Comparison of ENCODE assay signal across 21 cellular contexts in the genomic region with DNA sequence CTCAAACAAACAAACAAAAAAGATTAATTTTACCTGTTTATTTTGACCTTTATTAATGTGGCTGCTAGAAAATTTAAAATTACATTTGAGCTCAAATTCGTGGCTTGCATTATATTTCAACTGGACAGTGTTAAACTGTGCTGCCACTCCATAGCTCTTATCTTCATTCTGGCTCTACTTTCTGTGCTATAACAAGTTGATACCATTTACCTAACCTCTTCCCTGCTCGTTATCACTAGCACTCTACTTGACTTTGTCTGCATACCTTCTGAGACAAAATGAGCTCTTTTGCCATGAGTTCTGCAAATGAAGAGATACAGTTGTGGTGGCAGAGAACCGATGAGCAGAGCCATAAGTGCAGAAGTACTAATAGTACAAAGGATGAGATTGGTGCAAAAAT. TPM values are rescaled to one million over a fixed set of nuclear protein-coding genes. Genes with fewer than 3 reads are reported as not detected.
DNase-seq lines count a peak whose midpoint lies in the region; ATAC-seq, FAIRE-seq and TF ChIP-seq lines count a peak whose summit lies in the region.
"Had no signal": no experiment of that assay in that cellular context is flagged by ENCODE, and none has a peak within 500 bp of the region (broad histone marks: within the 10 kb centered on the region; RNA-seq: fewer than 3 reads in every experiment).

No MANE protein-coding gene starts in this region.

- peak; percentile 58 for FAIRE-seq in K562 (lab: Jason Lieb, UNC)
- FAIRE-seq: A204.1, GM12878, H54 had no signal

- no peak overlapping the region for H3K4me2 ChIP-seq in K562 (ENCODE audit: insufficient read depth, low read length)
- H3K4me2 ChIP-seq: GM23338 had no signal

- H3K36me3 ChIP-seq in left ventricle myocardium inferior: peaks cover 9% of the 10 kb centered on the region
- H3K36me3 ChIP-seq in K562 (ENCODE audit: control insufficient read depth, insufficient read depth, low read length): peaks cover 5% of the 10 kb centered on the region
- H3K36me3 ChIP-seq: BE2C had no signal

- H3K27me3 ChIP-seq in left ventricle myocardium inferior (ENCODE audit: low read depth) (no peaks in the 10 kb centered on the region), K562 (ENCODE audit: control insufficient read depth in 2 of 2, insufficient read depth in 2 of 2, low read length in 2 of 2) (no peaks in the 10 kb centered on the region)
- H3K27me3 ChIP-seq: BE2C had no signal

- H3K4me3 ChIP-seq in left ventricle myocardium inferior (no peak overlapping the region), K562 (no peak overlapping the region)
- H3K4me3 ChIP-seq: GM12878, GM23338 had no signal

- H4K20me1 ChIP-seq in K562 (replicated peaks; ENCODE audit: control insufficient read depth, insufficient read depth, low read length): no peaks in the 10 kb centered on the region

- H3K79me2 ChIP-seq in K562 (ENCODE audit: control insufficient read depth, insufficient read depth, low read length): peaks cover 4% of the 10 kb centered on the region; the same call in 1 of the 3 replicates

- no peaks in the 10 kb centered on the region for H3K9me3 ChIP-seq in left ventricle myocardium inferior (replicated peaks)
- no peaks in the 10 kb centered on the region for H3K9me3 ChIP-seq in K562 (replicated peaks; ENCODE audit: control insufficient read depth, insufficient read depth, low read depth, low read length)
- H3K9me3 ChIP-seq: BE2C had no signal

- H2AFZ ChIP-seq in K562 (ENCODE audit: low read depth, low read length): no peak overlapping the region
- H2AFZ ChIP-seq: GM23338 had no signal

- POLR2A ChIA-PET in K562 (lab: Yijun Ruan, JAX): no interaction called here

- H3K9ac ChIP-seq in K562 (ENCODE audit: insufficient read depth in 1 of 2, low read depth in 2 of 2, low read length in 2 of 2): no peak overlapping the region

- no peak for TF ChIP-seq EP300 in K562 (IDR thresholded peaks at IDR 0.05; ENCODE audit: low read length)

- intact Hi-C loops in left ventricle myocardium inferior (cut with micrococcal nuclease) (no loop called here), left cardiac atrium (cut with DNase I) (no loop called here), K562 (cut with micrococcal nuclease) (no loop called here)

- 11% methylated on average over 3 of the region's 3 CpGs for WGBS in K562 (ENCODE audit: insufficient coverage, low coverage, missing lambda C conversion rate)

- peak overlapping the region; percentile 21 for H3K27ac Mint-ChIP-seq in nephron progenitor cell
- H3K27ac Mint-ChIP-seq: CD4-positive, CD25-positive, alpha-beta regulatory T cell; CD8-positive, alpha-beta memory T cell; GM23338 had no signal

- in situ Hi-C loops in K562 (cut with MboI): no loop called here

- H3K9me1 ChIP-seq in K562 (ENCODE audit: control insufficient read depth, insufficient read depth, low read length): no peaks in the 10 kb centered on the region

- H3K27me3 Mint-ChIP-seq in nephron progenitor cell (ENCODE audit: low read depth, poor library complexity): peaks cover 4% of the 10 kb centered on the region
- H3K27me3 Mint-ChIP-seq: CD4-positive, CD25-positive, alpha-beta regulatory T cell; CD8-positive, alpha-beta memory T cell had no signal

- no TSS peak for BruUV-seq in K562 (replicated peaks; lab: Mats Ljungman, UMichigan)

- DNase-seq in left ventricle myocardium inferior (no peak), left cardiac atrium (no peak), K562 (ENCODE audit: extremely low read depth in 1 of 4, low spot score in 3 of 4) (no peak), nephron progenitor cell (no peak), NCI-H345 (lab: John Stamatoyannopoulos, UW) (no peak)
- DNase-seq: ACHN; BE2C; C1 segment of cervical spinal cord; CD4-positive, CD25-positive, alpha-beta regulatory T cell; CD8-positive, alpha-beta memory T cell; COR-L47; DMS 273 treated with DMSO at 0.1 percent for 48 hours; DMS53; DND-41; EL; HCEC 1CT had no signal

- no peak for TF ChIP-seq POLR2A in K562 (conservative IDR thresholded peaks at IDR 0.05)

- no peak for ATAC-seq in left cardiac atrium
- ATAC-seq in K562: 0 out of 3 replicates have a peak, but pooled peaks have one; percentile 39
- ATAC-seq in GM18867 (IDR thresholded peaks at IDR 0.05; ENCODE audit: unreplicated experiment): no peak
- ATAC-seq: GM12878, GM23338 had no signal

- H3K36me3 Mint-ChIP-seq in nephron progenitor cell (ENCODE audit: low read depth): peaks cover 45% of the 10 kb centered on the region

- no peak for TF ChIP-seq CTCF in left ventricle myocardium inferior (IDR thresholded peaks at IDR 0.05; ENCODE audit: borderline replicate concordance)
- TF ChIP-seq CTCF in K562 (IDR thresholded peaks at IDR 0.05 in 2 of 3, conservative IDR thresholded peaks at IDR 0.05 in 1 of 3; ENCODE audit: insufficient read depth in 2 of 3, low read depth in 1 of 3, low read length in 3 of 3): no peak
- no peak for TF ChIP-seq CTCF in nephron progenitor cell (IDR thresholded peaks at IDR 0.05)

- H3K4me1 ChIP-seq in left ventricle myocardium inferior: peaks cover 50% of the 10 kb centered on the region
- no peaks in the 10 kb centered on the region; a peak in 1 of 5 replicates for H3K4me1 ChIP-seq in K562 (replicated peaks in 1 of 2; ENCODE audit: control insufficient read depth in 2 of 2, insufficient read depth in 2 of 2, low read length in 2 of 2)
- H3K4me1 ChIP-seq: BE2C had no signal

- H3K27ac ChIP-seq in left ventricle myocardium inferior (replicated peaks): peak overlapping the region; percentile 10
- H3K27ac ChIP-seq in K562 (ENCODE audit: extremely low read depth, low read depth, low read length): no peak overlapping the region

- H3K9me3 Mint-ChIP-seq in nephron progenitor cell: peaks cover 4% of the 10 kb centered on the region
- H3K9me3 Mint-ChIP-seq: CD8-positive, alpha-beta memory T cell; GM23338 had no signal

- CTCF ChIA-PET in K562 (lab: Yijun Ruan, JAX; ENCODE audit: low intra/inter-chr PET ratio): no interaction called here

- TF ChIP-seq RAD21 in K562 (CRISPR knock-in tag; conservative IDR thresholded peaks at IDR 0.05 in 1 of 2, IDR thresholded peaks at IDR 0.05 in 1 of 2): no peak

- no peak overlapping the region for H3K4me3 Mint-ChIP-seq in nephron progenitor cell
- H3K4me3 Mint-ChIP-seq: CD4-positive, CD25-positive, alpha-beta regulatory T cell; CD8-positive, alpha-beta memory T cell; GM23338 had no signal

- H3K4me1 Mint-ChIP-seq in nephron progenitor cell: peaks cover 18% of the 10 kb centered on the region

TF ChIP-seq in K562, 482 proteins besides CTCF, POLR2A, EP300 and RAD21:
- TF ChIP-seq SAFB2 (IDR thresholded peaks at IDR 0.05; ENCODE audit: borderline replicate concordance, low read depth, low read length, severe bottlenecking): no peak
- TF ChIP-seq, protein P1, sequence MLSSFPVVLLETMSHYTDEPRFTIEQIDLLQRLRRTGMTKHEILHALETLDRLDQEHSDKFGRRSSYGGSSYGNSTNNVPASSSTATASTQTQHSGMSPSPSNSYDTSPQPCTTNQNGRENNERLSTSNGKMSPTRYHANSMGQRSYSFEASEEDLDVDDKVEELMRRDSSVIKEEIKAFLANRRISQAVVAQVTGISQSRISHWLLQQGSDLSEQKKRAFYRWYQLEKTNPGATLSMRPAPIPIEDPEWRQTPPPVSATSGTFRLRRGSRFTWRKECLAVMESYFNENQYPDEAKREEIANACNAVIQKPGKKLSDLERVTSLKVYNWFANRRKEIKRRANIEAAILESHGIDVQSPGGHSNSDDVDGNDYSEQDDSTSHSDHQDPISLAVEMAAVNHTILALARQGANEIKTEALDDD (IDR thresholded peaks at IDR 0.05): peak; percentile 54; the same call in 1 of the 2 replicates

RNA-seq across cellular contexts. Expression of a gene that starts 26.4 kb away (rescaled TPM):
- total RNA-seq in left ventricle myocardium inferior (40.5 TPM), left cardiac atrium (10 to 100 TPM; 28.7 to 35.5 TPM), K562 (2014; rRNA removed) (5.7 and 9.3 TPM in 2 replicates), K562 (2014; rRNA removed; fragmentation: Illumina TruSeq; extraction: Trizol) (12.5 and 12.6 TPM in 2 replicates), K562 (2015; rRNA removed; fragmentation: Illumina TruSeq; extraction: Trizol) (10.1 and 11.7 TPM in 2 replicates), K562 (2021) (9.9 and 12.1 TPM in 2 replicates)
- 23.4 and 26.8 TPM in 2 replicates for total RNA-seq in K562 (2011; cell fraction: chromatin; rRNA removed; ENCODE audit: low replicate concordance)
- 8.7 and 12.1 TPM in 2 replicates for total RNA-seq in K562 (2011; cell fraction: nucleolus; rRNA removed)
- 12.0 and 18.9 TPM in 2 replicates for total RNA-seq in K562 (2011; cell fraction: nucleoplasm; rRNA removed)
- polyA plus RNA-seq in K562 (2011; rRNA removed) (14.5 and 15.3 TPM in 2 replicates), K562 (2014; fragmentation: Illumina TruSeq; extraction: Trizol) (5.7 and 7.2 TPM in 2 replicates), K562 (2014; fragmentation: Nextera tagmentation; extraction: Ambion mirVana) (1 to 10 TPM; 2.4 to 3.8 TPM), K562 (2014; rRNA removed) (4.0 and 4.9 TPM in 2 replicates)
- 3.6 and 4.5 TPM in 2 replicates for polyA plus RNA-seq in K562 (2011; cell fraction: cytosol; rRNA removed)
- polyA plus RNA-seq in K562 (2011; cell fraction: nucleus; rRNA removed): 5.6 and 6.6 TPM in 2 replicates
- polyA plus RNA-seq in K562 (2012): 5.9 and 8.9 TPM in 2 replicates
- 39.5 and 52.5 TPM in 2 replicates for polyA minus RNA-seq in K562 (2011; rRNA and poly(A)+ RNA removed)
- 12.9 and 22.1 TPM in 2 replicates for polyA minus RNA-seq in K562 (2011; cell fraction: cytosol; rRNA and poly(A)+ RNA removed)
- 10.1 and 15.7 TPM in 2 replicates for polyA minus RNA-seq in K562 (2011; cell fraction: nucleus; rRNA and poly(A)+ RNA removed)

RNA-seq across cellular contexts. Expression of a gene that starts 48.0 kb away (rescaled TPM):
- total RNA-seq in left ventricle myocardium inferior (74.0 TPM), left cardiac atrium (10 to 100 TPM; 79.8 to 84.8 TPM), K562 (2014; rRNA removed) (75.8 and 77.6 TPM in 2 replicates), K562 (2014; rRNA removed; fragmentation: Illumina TruSeq; extraction: Trizol) (55.4 and 67.1 TPM in 2 replicates), K562 (2015; rRNA removed; fragmentation: Illumina TruSeq; extraction: Trizol) (47.8 and 53.9 TPM in 2 replicates), K562 (2021) (76.9 and 87.1 TPM in 2 replicates)
- 130 and 336 TPM in 2 replicates for total RNA-seq in K562 (2011; cell fraction: chromatin; rRNA removed; ENCODE audit: low replicate concordance)
- 99.7 and 127 TPM in 2 replicates for total RNA-seq in K562 (2011; cell fraction: nucleolus; rRNA removed)
- total RNA-seq in K562 (2011; cell fraction: nucleoplasm; rRNA removed): 159 and 204 TPM in 2 replicates
- polyA plus RNA-seq in K562 (2011; rRNA removed) (128 and 152 TPM in 2 replicates), K562 (2014; fragmentation: Illumina TruSeq; extraction: Trizol) (57.3 and 62.8 TPM in 2 replicates), K562 (2014; fragmentation: Nextera tagmentation; extraction: Ambion mirVana) (10 to 100 TPM; 11.9 to 14.0 TPM), K562 (2014; rRNA removed) (59.9 and 68.8 TPM in 2 replicates)
- 38.4 and 51.8 TPM in 2 replicates for polyA plus RNA-seq in K562 (2011; cell fraction: cytosol; rRNA removed)
- 44.2 and 50.4 TPM in 2 replicates for polyA plus RNA-seq in K562 (2011; cell fraction: nucleus; rRNA removed)
- 87.7 and 112 TPM in 2 replicates for polyA plus RNA-seq in K562 (2012)
- 238 and 267 TPM in 2 replicates for polyA minus RNA-seq in K562 (2011; rRNA and poly(A)+ RNA removed)
- 69.0 and 93.3 TPM in 2 replicates for polyA minus RNA-seq in K562 (2011; cell fraction: cytosol; rRNA and poly(A)+ RNA removed)
- 76.6 and 134 TPM in 2 replicates for polyA minus RNA-seq in K562 (2011; cell fraction: nucleus; rRNA and poly(A)+ RNA removed)
